In the genomic region with DNA sequence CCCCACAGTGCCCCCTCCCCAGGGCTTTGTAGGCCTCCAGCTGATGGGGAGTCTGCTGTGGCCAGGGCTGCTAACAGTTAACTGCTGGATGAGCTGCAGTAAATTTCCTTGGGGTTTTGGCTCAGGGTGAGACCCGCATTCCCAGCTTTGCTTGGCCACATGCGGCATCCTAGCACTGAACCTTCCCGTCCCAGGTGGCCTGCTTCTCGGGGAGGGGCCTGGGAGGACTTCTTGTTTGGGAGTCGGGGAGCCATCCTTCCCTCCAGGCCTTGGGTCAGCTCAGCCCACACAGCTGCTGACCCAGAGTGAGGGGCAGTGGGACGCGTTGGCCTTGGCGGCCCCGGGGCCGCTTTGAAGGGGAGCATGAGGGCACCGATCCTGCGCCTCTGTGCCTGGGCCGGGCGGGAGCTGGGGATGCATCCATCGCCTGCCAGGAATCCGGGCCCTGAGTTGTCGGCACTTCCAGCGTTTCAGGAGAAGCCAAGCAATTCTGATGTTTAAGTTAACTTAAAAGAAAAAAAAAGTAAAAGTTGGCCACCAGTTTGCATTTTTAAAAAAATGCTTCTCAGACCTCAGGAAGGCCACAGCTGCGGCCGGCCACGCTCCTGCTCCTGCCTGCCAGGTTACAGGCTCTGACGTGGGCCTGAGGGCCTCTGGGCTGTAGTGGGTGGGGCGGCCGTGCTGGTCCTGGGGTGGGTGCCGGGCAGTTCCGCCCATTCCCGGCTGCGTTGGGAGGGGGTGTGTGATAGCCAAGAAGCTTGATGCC, we compare ENCODE assay signal across 20 cellular contexts. TPM values are rescaled to one million over a fixed set of nuclear protein-coding genes. Genes with fewer than 3 reads are reported as not detected.
A peak's percentile ranks its signal among the peaks of the same experiment; 100 is the strongest.
DNase-seq lines count a peak whose midpoint lies in the region; ATAC-seq and TF ChIP-seq lines count a peak whose summit lies in the region.
"Had no signal": no experiment of that assay in that cellular context is flagged by ENCODE, and none has a peak within 500 bp of the region (broad histone marks: within the 10 kb centered on the region; RNA-seq: fewer than 3 reads in every experiment).

No MANE protein-coding gene starts in this region.

- H3K27ac ChIP-seq in body of pancreas (no peak overlapping the region), upper lobe of right lung (no peak overlapping the region), transverse colon (no peak overlapping the region)
- H3K27ac ChIP-seq in CD4-positive, alpha-beta memory T cell (ENCODE audit: low read depth, low read length): no peak overlapping the region

- H3K36me3 Mint-ChIP-seq in neural crest cell (ENCODE audit: low read depth): no peaks in the 10 kb centered on the region
- H3K36me3 Mint-ChIP-seq in CD4-positive, alpha-beta memory T cell: peaks cover 0 to 2% of the 10 kb centered on the region in 2 donors
- H3K36me3 Mint-ChIP-seq: activated CD8-positive, alpha-beta memory T cell treated with anti-CD3 and anti-CD28 coated beads, Interleukin-2, amount 10 ng/mL, durations not matched to agents 7 days and 5 days; natural killer cell; WTC11 had no signal

- H3K27ac Mint-ChIP-seq in neural crest cell (ENCODE audit: unreplicated experiment): peak overlapping the region; percentile 19
- H3K27ac Mint-ChIP-seq in CD4-positive, alpha-beta memory T cell: no peak overlapping the region
- H3K27ac Mint-ChIP-seq: activated CD8-positive, alpha-beta memory T cell treated with anti-CD3 and anti-CD28 coated beads, Interleukin-2, amount 10 ng/mL, durations not matched to agents 7 days and 5 days; brain; natural killer cell; WTC11 had no signal

- in situ Hi-C loops in transverse colon (cut with MboI; ENCODE audit: low pct_ligation_motif_present in 1 of 4, low pct_unique_long_range_greater_than_20kb in 1 of 4, low sequenced_read_pairs in 3 of 4): no loop called here

- ATAC-seq in body of pancreas (peak; percentile 36), upper lobe of right lung (peak; percentile 44)
- ATAC-seq: activated CD8-positive, alpha-beta memory T cell treated with anti-CD3 and anti-CD28 coated beads, Interleukin-2, amount 10 ng/mL, durations not matched to agents 7 days and 5 days; natural killer cell; WTC11 had no signal

- TF ChIP-seq EP300 in transverse colon (IDR thresholded peaks at IDR 0.05; ENCODE audit: low read depth): no peak

- no peak overlapping the region for H3K4me3 ChIP-seq in body of pancreas
- H3K4me3 ChIP-seq in foreskin fibroblast (ENCODE audit: low read depth in 1 of 2, low read length in 2 of 2): no peak overlapping the region
- no peak overlapping the region for H3K4me3 ChIP-seq in upper lobe of right lung
- no peak overlapping the region for H3K4me3 ChIP-seq in transverse colon
- H3K4me3 ChIP-seq in CD4-positive, alpha-beta memory T cell (ENCODE audit: low read length in 2 of 2): no peak overlapping the region
- H3K4me3 ChIP-seq: lung had no signal

- POLR2A ChIA-PET in CD4-positive, alpha-beta memory T cell (lab: Charles Lee; ENCODE audit: partially characterized antibody): interaction anchor here (0.7 kb wide), 1 partner anchor 218 kb away, joined by 3 read pairs; no protein-coding TSS in a partner anchor

- peaks cover 9% of the 10 kb centered on the region for H3K4me1 Mint-ChIP-seq in neural crest cell
- H3K4me1 Mint-ChIP-seq in CD4-positive, alpha-beta memory T cell: peaks cover 6 to 25% (median 9%) of the 10 kb centered on the region in 4 donors
- H3K4me1 Mint-ChIP-seq: activated CD8-positive, alpha-beta memory T cell treated with anti-CD3 and anti-CD28 coated beads, Interleukin-2, amount 10 ng/mL, durations not matched to agents 7 days and 5 days had no signal

- no peaks in the 10 kb centered on the region for H3K9me3 ChIP-seq in body of pancreas
- H3K9me3 ChIP-seq in upper lobe of right lung: no peaks in the 10 kb centered on the region
- no peaks in the 10 kb centered on the region for H3K9me3 ChIP-seq in transverse colon
- H3K9me3 ChIP-seq in CD4-positive, alpha-beta memory T cell (ENCODE audit: control insufficient read depth in 1 of 2, low read length in 2 of 2): no peaks in the 10 kb centered on the region

- CTCF ChIA-PET in CD4-positive, alpha-beta memory T cell (lab: Charles Lee; ENCODE audit: partially characterized antibody): interaction anchor here (1.3 kb wide), 1 partner anchor 136 kb away, joined by 4 read pairs; no protein-coding TSS in a partner anchor

- TF ChIP-seq CTCF in body of pancreas (IDR thresholded peaks at IDR 0.05) (no peak), foreskin fibroblast (IDR thresholded peaks at IDR 0.05; ENCODE audit: low read depth, low read length) (no peak), neural crest cell (conservative IDR thresholded peaks at IDR 0.05) (no peak), upper lobe of right lung (IDR thresholded peaks at IDR 0.05) (no peak), transverse colon (IDR thresholded peaks at IDR 0.05) (no peak)

- no peaks in the 10 kb centered on the region for H3K9me3 Mint-ChIP-seq in neural crest cell
- no peaks in the 10 kb centered on the region for H3K9me3 Mint-ChIP-seq in CD4-positive, alpha-beta memory T cell
- H3K9me3 Mint-ChIP-seq: CD14-positive monocyte, natural killer cell, WTC11 had no signal

- intact Hi-C loops in body of pancreas (cut with DNase I) (no loop called here), upper lobe of right lung (cut with DNase I) (no loop called here), transverse colon (cut with DNase I; ENCODE audit: low total_unique reads) (no loop called here)
- intact Hi-C loops in CD4-positive, alpha-beta memory T cell (cut with micrococcal nuclease): no loop called here

- peak in 1 of 4 donors; percentile 61 for DNase-seq in body of pancreas
- DNase-seq in foreskin fibroblast: peak; percentile 16 to 64
- DNase-seq in neural crest cell (ENCODE audit: low read depth, low spot score): no peak
- no peak for DNase-seq in upper lobe of right lung
- DNase-seq in NCI-H748 treated with DMSO at 0.1 percent for 48 hours (lab: John Stamatoyannopoulos, UW): no peak
- no peak for DNase-seq in transverse colon
- no peak for DNase-seq in CD4-positive, alpha-beta memory T cell
- DNase-seq: activated CD8-positive, alpha-beta memory T cell treated with anti-CD3 and anti-CD28 coated beads, Interleukin-2, amount 10 ng/mL, durations not matched to agents 7 days and 5 days; dermis blood vessel endothelial cell; DMS53; natural killer cell; NCI-H1694 treated with DMSO at 0.1 percent for 48 hours; retina; SHP77; stimulated activated CD4-positive, alpha-beta T cell treated with anti-CD3 and anti-CD28 coated beads, Interleukin-1b, Interleukin-23, amount 100 ng/mL, for 48 hours; T-helper 2 cell had no signal

- H3K36me3 ChIP-seq in body of pancreas (replicated peaks in 1 of 2; ENCODE audit: insufficient read depth in 1 of 2, low read depth in 2 of 2): no peaks in the 10 kb centered on the region
- no peaks in the 10 kb centered on the region for H3K36me3 ChIP-seq in upper lobe of right lung
- H3K36me3 ChIP-seq in transverse colon: no peaks in the 10 kb centered on the region
- H3K36me3 ChIP-seq in CD4-positive, alpha-beta memory T cell (ENCODE audit: insufficient read depth, low read length): no peaks in the 10 kb centered on the region

- no peak overlapping the region for H3K4me3 Mint-ChIP-seq in neural crest cell
- H3K4me3 Mint-ChIP-seq in CD4-positive, alpha-beta memory T cell: no peak overlapping the region
- H3K4me3 Mint-ChIP-seq: activated CD8-positive, alpha-beta memory T cell treated with anti-CD3 and anti-CD28 coated beads, Interleukin-2, amount 10 ng/mL, durations not matched to agents 7 days and 5 days; brain; CD14-positive monocyte; natural killer cell; WTC11 had no signal

- no peak for TF ChIP-seq POLR2A in body of pancreas (IDR thresholded peaks at IDR 0.05)
- TF ChIP-seq POLR2A in transverse colon (IDR thresholded peaks at IDR 0.05): no peak

- H3K27me3 ChIP-seq in body of pancreas (no peaks in the 10 kb centered on the region), upper lobe of right lung (no peaks in the 10 kb centered on the region), transverse colon (no peaks in the 10 kb centered on the region)
- H3K27me3 ChIP-seq in CD4-positive, alpha-beta memory T cell (ENCODE audit: insufficient read depth, low read length): no peaks in the 10 kb centered on the region

- no peaks in the 10 kb centered on the region for H3K27me3 Mint-ChIP-seq in neural crest cell (ENCODE audit: low read depth)
- H3K27me3 Mint-ChIP-seq in CD4-positive, alpha-beta memory T cell: no peaks in the 10 kb centered on the region
- H3K27me3 Mint-ChIP-seq: brain had no signal

- WGBS in body of pancreas, 2 donors: 73 to 74% methylated on average over 23 to 28 of the region's 28 CpGs
- 47 to 74% methylated on average over 3 to 28 of the region's 28 CpGs for whole genome bisulfite sequencing in transverse colon (ENCODE audit: low coverage in 1 of 2), 2 donors

- H3K4me1 ChIP-seq in body of pancreas (no peaks in the 10 kb centered on the region), upper lobe of right lung (peaks cover 15% of the 10 kb centered on the region), transverse colon (peaks cover 0 to 10% (median 9%) of the 10 kb centered on the region in 4 donors)
- H3K4me1 ChIP-seq in CD4-positive, alpha-beta memory T cell (ENCODE audit: insufficient read depth, low read length): no peaks in the 10 kb centered on the region

RNA-seq across cellular contexts. Expression of gene CRTC1, which starts 27.7 kb away (rescaled TPM):
- total RNA-seq in body of pancreas (1 to 10 TPM; 4.9 to 6.5 TPM), neural crest cell (24.1 and 25.2 TPM in 2 replicates), upper lobe of right lung (13.8 TPM), transverse colon (10 to 100 TPM in 1 of 4 donors, 1 to 10 TPM in 3; 6.2 to 17.6 (median 7.7) TPM)
- total RNA-seq in CD4-positive, alpha-beta memory T cell: 10 to 100 TPM; 19.6 to 20.8 TPM
- polyA plus RNA-seq in CD4-positive, alpha-beta memory T cell: 1 to 10 TPM in 1 of 2 donors, not detected in 1; 1.7 TPM

Comparison
In these comparisons a context has a peak if more than half of its experiments do, and no peak if none do; other contexts are left out.
1. DNase-seq: peak in foreskin fibroblast (2 of 2); none in neural crest cell (single experiment), upper lobe of right lung (single experiment), NCI-H748 treated with DMSO at 0.1 percent for 48 hours (single experiment), transverse colon (single experiment) and CD4-positive, alpha-beta memory T cell (0 of 5).